Comparison of ENCODE assay signal across 12 cellular contexts in the genomic region with DNA sequence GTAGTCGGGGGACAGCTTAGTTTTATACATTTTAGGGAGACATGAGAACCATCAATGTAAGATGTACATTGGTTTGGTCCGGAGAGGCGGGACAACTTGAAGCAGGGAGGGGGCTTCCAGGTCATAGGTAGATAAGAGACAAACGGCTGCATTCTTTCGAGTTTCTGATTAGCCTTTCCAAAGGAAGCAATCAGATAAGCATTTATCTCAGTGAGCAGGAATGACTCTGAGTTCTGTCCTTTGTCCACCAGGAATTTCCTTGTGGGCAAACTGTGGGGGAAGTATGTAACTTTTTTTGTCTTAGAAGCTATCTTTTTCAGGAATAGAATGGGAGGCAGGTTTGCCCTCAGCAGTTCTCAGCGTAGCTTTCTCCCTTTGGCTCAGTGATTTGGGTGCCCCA. TPM values are rescaled to one million over a fixed set of nuclear protein-coding genes. Genes with fewer than 3 reads are reported as not detected.
DNase-seq lines count a peak whose midpoint lies in the region; ATAC-seq and TF ChIP-seq lines count a peak whose summit lies in the region.
"Had no signal": no experiment of that assay in that cellular context is flagged by ENCODE, and none has a peak within 500 bp of the region (broad histone marks: within the 10 kb centered on the region; RNA-seq: fewer than 3 reads in every experiment).

No MANE protein-coding gene starts in this region.

- H3K36me3 Mint-ChIP-seq in activated T-cell treated with anti-CD3 and anti-CD28 coated beads, Interleukin-2, amount 50 U/mL, for 4 hours (ENCODE audit: insufficient read depth), result peaks cover 28% of the 10 kb centered on the region
- H3K36me3 Mint-ChIP-seq in activated B cell treated with CpG ODN at 0.5 μM for 24 hours (ENCODE audit: low read depth), result peaks cover 48% of the 10 kb centered on the region

- no peaks in the 10 kb centered on the region for H3K27me3 Mint-ChIP-seq in activated T-cell treated with anti-CD3 and anti-CD28 coated beads, Interleukin-2, amount 50 U/mL, for 4 hours (ENCODE audit: low read depth)
- no peaks in the 10 kb centered on the region for H3K27me3 Mint-ChIP-seq in activated B cell treated with CpG ODN at 0.5 μM for 24 hours

- H3K4me1 ChIP-seq in iPS-15b (ENCODE audit: control insufficient read depth, insufficient read depth, low read length), result peaks cover 14% of the 10 kb centered on the region
- H3K4me1 ChIP-seq in subcutaneous abdominal adipose tissue (ENCODE audit: control insufficient read depth in 5 of 5, insufficient read depth in 5 of 5, low read length in 5 of 5), result peaks cover 4 to 48% (median 36%) of the 10 kb centered on the region in 5 donors

- ATAC-seq in activated T-cell treated with anti-CD3 and anti-CD28 coated beads, Interleukin-2, amount 50 U/mL, for 4 hours, result no peak
- ATAC-seq in activated B cell treated with CpG ODN at 0.5 μM for 24 hours (ENCODE audit: low read depth), result no peak

- intact Hi-C loops in activated B cell treated with CpG ODN at 0.5 μM for 24 hours (cut with micrococcal nuclease), result no loop called here

- TF ChIP-seq CTCF in activated B cell treated with CpG ODN at 0.5 μM for 24 hours (IDR thresholded peaks at IDR 0.05), result no peak

- no peaks in the 10 kb centered on the region for H3K9me3 ChIP-seq in iPS-15b (ENCODE audit: control insufficient read depth, insufficient read depth, low read length)
- H3K9me3 ChIP-seq in subcutaneous abdominal adipose tissue (ENCODE audit: control insufficient read depth in 5 of 5, low read length in 5 of 5), result no peaks in the 10 kb centered on the region
- H3K9me3 ChIP-seq: ovary had no signal

- no peaks in the 10 kb centered on the region for H3K9me3 Mint-ChIP-seq in activated T-cell treated with anti-CD3 and anti-CD28 coated beads, Interleukin-2, amount 50 U/mL, for 4 hours
- no peaks in the 10 kb centered on the region for H3K9me3 Mint-ChIP-seq in activated B cell treated with CpG ODN at 0.5 μM for 24 hours

- peak overlapping the region; percentile 94 for H3K4me3 ChIP-seq in iPS-15b (ENCODE audit: low read depth, low read length)
- peak overlapping the region in 4 of 5 donors; percentile 71 to 87 (median 80) for H3K4me3 ChIP-seq in subcutaneous abdominal adipose tissue (ENCODE audit: low read depth in 1 of 5, low read length in 5 of 5)

- peak overlapping the region; percentile 97 for H3K4me3 Mint-ChIP-seq in activated T-cell treated with anti-CD3 and anti-CD28 coated beads, Interleukin-2, amount 50 U/mL, for 4 hours
- peak overlapping the region; percentile 89 for H3K4me3 Mint-ChIP-seq in activated B cell treated with CpG ODN at 0.5 μM for 24 hours

- H3K4me1 Mint-ChIP-seq in activated T-cell treated with anti-CD3 and anti-CD28 coated beads, Interleukin-2, amount 50 U/mL, for 4 hours (ENCODE audit: low read depth), result peaks cover 53% of the 10 kb centered on the region
- peaks cover 45% of the 10 kb centered on the region for H3K4me1 Mint-ChIP-seq in activated B cell treated with CpG ODN at 0.5 μM for 24 hours

- H3K27ac Mint-ChIP-seq in activated B cell treated with CpG ODN at 0.5 μM for 24 hours, result peak overlapping the region; percentile 18

- H3K9ac ChIP-seq in iPS-15b (ENCODE audit: low read depth, low read length) (no peak overlapping the region), subcutaneous abdominal adipose tissue (ENCODE audit: low read length in 5 of 5) (peak overlapping the region in 3 of 5 donors; percentile 78 to 88 (median 83))

- CTCF ChIA-PET in activated B cell treated with CpG ODN at 0.5 μM for 24 hours (lab: Charles Lee), result interaction anchor here (1.4 kb wide), 1 partner anchor 10 kb away, joined by 10 read pairs; no protein-coding TSS in a partner anchor

- POLR2A ChIA-PET in activated B cell treated with CpG ODN at 0.5 μM for 24 hours (lab: Charles Lee), result interaction anchor here (1.0 kb wide), 1 partner anchor 10 kb away, joined by 3 read pairs; no protein-coding TSS in a partner anchor

- H3K27me3 ChIP-seq in iPS-15b (ENCODE audit: control insufficient read depth, insufficient read depth, low read length) (no peaks in the 10 kb centered on the region), subcutaneous abdominal adipose tissue (ENCODE audit: control insufficient read depth in 5 of 5, insufficient read depth in 4 of 5, low read length in 5 of 5) (peaks cover 0 to 8% (median 4%) of the 10 kb centered on the region in 5 donors)
- H3K27me3 ChIP-seq: ovary had no signal

- DNase-seq in activated T-cell treated with anti-CD3 and anti-CD28 coated beads, Interleukin-2, amount 50 U/mL, for 4 hours, result no peak
- DNase-seq in activated T-cell treated with anti-CD3 and anti-CD28 coated beads for 4 hours (no peak), activated B cell treated with CpG ODN at 0.5 μM for 24 hours (no peak), DMS 273 (lab: John Stamatoyannopoulos, UW; ENCODE audit: unreplicated experiment) (no peak), occipital lobe (lab: John Stamatoyannopoulos, UW) (no peak)
- DNase-seq in stimulated activated CD4-positive, alpha-beta T cell treated with anti-CD3 and anti-CD28 coated beads, Interleukin-12 subunit alpha, Interleukin-12 subunit beta, amount 100 ng/mL, for 4 hours, result no peak
- DNase-seq: ovary had no signal

- H3K36me3 ChIP-seq in iPS-15b (ENCODE audit: control insufficient read depth, insufficient read depth, low read length) (peaks cover 35% of the 10 kb centered on the region), subcutaneous abdominal adipose tissue (ENCODE audit: control insufficient read depth in 5 of 5, insufficient read depth in 5 of 5, low read length in 5 of 5) (peaks cover 0 to 42% (median 36%) of the 10 kb centered on the region in 5 donors)
- H3K36me3 ChIP-seq: ovary had no signal

- H3K27ac ChIP-seq in subcutaneous abdominal adipose tissue (ENCODE audit: low read depth, low read length), result no peak overlapping the region
- H3K27ac ChIP-seq: ovary had no signal

RNA-seq across cellular contexts. Expression of a gene that starts 1.4 kb away (rescaled TPM):
- total RNA-seq in activated T-cell treated with anti-CD3 and anti-CD28 coated beads, Interleukin-2, amount 50 U/mL, for 4 hours, result 10 to 100 TPM; 53.5 to 59.6 (median 55.6) TPM
- 32.6 and 34.1 TPM in 2 replicates for total RNA-seq in activated B cell treated with CpG ODN at 0.5 μM for 24 hours
- total RNA-seq in occipital lobe, result 20.1 TPM

RNA-seq across cellular contexts. Expression of a gene that starts 21.2 kb away (rescaled TPM):
- total RNA-seq in activated T-cell treated with anti-CD3 and anti-CD28 coated beads, Interleukin-2, amount 50 U/mL, for 4 hours, result not detected
- total RNA-seq in activated B cell treated with CpG ODN at 0.5 μM for 24 hours, result not detected in 2 replicates
- not detected for total RNA-seq in occipital lobe
- total RNA-seq: cerebellum, HT1080, temporal lobe had no signal

RNA-seq across cellular contexts. Expression of a gene that starts 39.7 kb away (rescaled TPM):
- total RNA-seq in activated T-cell treated with anti-CD3 and anti-CD28 coated beads, Interleukin-2, amount 50 U/mL, for 4 hours, result not detected
- total RNA-seq in activated B cell treated with CpG ODN at 0.5 μM for 24 hours, result not detected in 2 replicates
- 14.2 TPM for total RNA-seq in occipital lobe
- total RNA-seq: HT1080 had no signal

RNA-seq across cellular contexts. Expression of a gene that starts 58.1 kb away (rescaled TPM):
- total RNA-seq in activated T-cell treated with anti-CD3 and anti-CD28 coated beads, Interleukin-2, amount 50 U/mL, for 4 hours, result 100 to 1,000 TPM; 110 to 112 (median 110) TPM
- total RNA-seq in activated B cell treated with CpG ODN at 0.5 μM for 24 hours, result 72.4 and 85.8 TPM in 2 replicates
- total RNA-seq in occipital lobe, result 28.1 TPM

Comparison
In these comparisons a context has a peak if more than half of its experiments do, and no peak if none do; other contexts are left out.
1. RNA of a gene that starts 39.7 kb away (total RNA-seq): 14.2 TPM in occipital lobe (single experiment); not detected in activated T-cell treated with anti-CD3 and anti-CD28 coated beads, Interleukin-2, amount 50 U/mL, for 4 hours and not detected in activated B cell treated with CpG ODN at 0.5 μM for 24 hours; every median in the first group is over 10 times any median in the second.